In genomic region chr10:7258948-7259523, GRCh38 we compare ENCODE assay signal across 9 cellular contexts.
DNase-seq lines count a peak whose midpoint lies in the region; ATAC-seq lines count a peak whose summit lies in the region.
"Had no signal": no experiment of that assay in that cellular context is flagged by ENCODE, and none has a peak within 500 bp of the region (broad histone marks: within the 10 kb centered on the region; RNA-seq: fewer than 3 reads in every experiment).

No MANE protein-coding gene starts in this region.

- ATAC-seq in GM19324 (IDR thresholded peaks at IDR 0.05; ENCODE audit: low FRiP score, unreplicated experiment), result no peak
- no peak for ATAC-seq in GM18517 (IDR thresholded peaks at IDR 0.05; ENCODE audit: unreplicated experiment)
- ATAC-seq: Panc1 had no signal

- peak; percentile 72 for DNase-seq in activated gamma-delta T cell treated with Interleukin-2 at 50 U/mL for 16 hours
- no peak for DNase-seq in activated gamma-delta T cell (lab: John Stamatoyannopoulos, UW)
- DNase-seq in SW480 (ENCODE audit: low spot score), result peak; percentile 32
- peak; percentile 40 for DNase-seq in activated naive CD8-positive, alpha-beta T cell treated with anti-CD3 and anti-CD28 coated beads, Interleukin-2, amount 50 U/mL, for 16 hours (ENCODE audit: low read depth, low spot score)
- DNase-seq in stimulated activated CD8-positive, alpha-beta memory T cell treated with anti-CD3 and anti-CD28 coated beads, Interleukin-2, amount 100 ng/mL, for 1 hour (ENCODE audit: low read depth in 2 of 2), result peak; percentile 43 to 57
- DNase-seq in NCI-H1436 treated with DMSO at 0.1 percent for 48 hours (lab: John Stamatoyannopoulos, UW), result no peak

Comparison
In these comparisons a context has a peak if more than half of its experiments do, and no peak if none do; other contexts are left out.
1. DNase-seq: peak in activated gamma-delta T cell treated with Interleukin-2 at 50 U/mL for 16 hours (single experiment), SW480 (single experiment), activated naive CD8-positive, alpha-beta T cell treated with anti-CD3 and anti-CD28 coated beads, Interleukin-2, amount 50 U/mL, for 16 hours (single experiment) and stimulated activated CD8-positive, alpha-beta memory T cell treated with anti-CD3 and anti-CD28 coated beads, Interleukin-2, amount 100 ng/mL, for 1 hour (2 of 2); none in activated gamma-delta T cell (single experiment) and NCI-H1436 treated with DMSO at 0.1 percent for 48 hours (single experiment).